In the genomic region with DNA sequence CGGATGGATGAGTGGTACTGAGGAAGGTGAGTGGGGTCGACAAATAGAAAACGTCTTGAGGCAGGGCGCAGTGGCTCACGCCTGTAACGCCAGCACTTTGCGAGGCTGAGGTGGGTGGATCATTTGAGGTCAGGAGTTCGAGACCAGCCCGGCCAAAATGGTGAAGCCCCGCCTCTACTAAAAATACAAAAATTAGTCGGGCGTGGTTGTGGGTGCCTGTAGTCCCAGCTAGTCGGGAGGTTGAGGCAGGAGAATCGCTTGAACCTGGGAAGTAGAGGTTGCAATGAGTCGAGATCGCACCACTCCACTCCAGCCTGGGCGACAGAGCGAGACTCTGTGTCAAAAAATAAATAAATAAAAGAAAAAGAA, we compare ENCODE assay signal across 7 cellular contexts. TPM values are rescaled to one million over a fixed set of nuclear protein-coding genes. Genes with fewer than 3 reads are reported as not detected.
DNase-seq lines count a peak whose midpoint lies in the region; TF ChIP-seq lines count a peak whose summit lies in the region.
"Not testable (repeated sequence)": the region's sequence is repeated elsewhere in the genome, so short reads cannot be mapped to it uniquely, and the experiment has no call there.

No MANE protein-coding gene starts in this region.

- not testable (repeated sequence) for H2AFZ ChIP-seq in PC-9

- H4K20me1 ChIP-seq in PC-9 (ENCODE audit: insufficient read depth), result peaks cover 12% of the 10 kb centered on the region

- H3K4me1 ChIP-seq in PC-9 (replicated peaks; ENCODE audit: insufficient read depth), result peaks cover 22% of the 10 kb centered on the region; the same call in 1 of the 2 replicates
- H3K4me1 ChIP-seq in breast epithelium, result peaks cover 3 to 13% of the 10 kb centered on the region in 2 donors
- H3K4me1 ChIP-seq in left ventricle myocardium inferior, result peaks cover 64% of the 10 kb centered on the region
- H3K4me1 ChIP-seq in muscle layer of duodenum (ENCODE audit: control insufficient read depth in 1 of 2, insufficient read depth in 2 of 2, low read length in 2 of 2), result peaks cover 6 to 48% of the 10 kb centered on the region in 2 donors
- peaks cover 41 to 62% (median 52%) of the 10 kb centered on the region in 3 donors for H3K4me1 ChIP-seq in skeletal muscle tissue (ENCODE audit: control insufficient read depth in 3 of 3, insufficient read depth in 3 of 3, low read length in 3 of 3)

- not testable (repeated sequence) for H3K36me3 ChIP-seq in PC-9 (ENCODE audit: low read depth); breast epithelium; left ventricle myocardium inferior; muscle layer of duodenum (ENCODE audit: control insufficient read depth in 1 of 2, insufficient read depth in 2 of 2, low read length in 2 of 2); skeletal muscle tissue (ENCODE audit: control insufficient read depth in 3 of 3, insufficient read depth in 3 of 3, low read length in 3 of 3)

- not testable (repeated sequence) for H3K79me2 ChIP-seq in PC-9 (ENCODE audit: low read depth)

- H3K9me3 ChIP-seq in PC-9 (ENCODE audit: insufficient read depth, low read depth); breast epithelium; left ventricle myocardium inferior (replicated peaks); muscle layer of duodenum (ENCODE audit: control insufficient read depth in 1 of 2, low read length in 2 of 2); skeletal muscle tissue (ENCODE audit: control insufficient read depth in 3 of 3, low read length in 3 of 3): not testable (repeated sequence)

- peak overlapping the region; percentile 46; the same call in 1 of the 2 replicates for H3K4me2 ChIP-seq in PC-9

- H3F3A ChIP-seq in PC-9 (ENCODE audit: insufficient read depth, low read depth), result peaks cover 29% of the 10 kb centered on the region

- not testable (repeated sequence) for TF ChIP-seq POLR2A in breast epithelium (IDR thresholded peaks at IDR 0.05)

- POLR2A ChIA-PET in PC-9 (lab: Charles Lee; ENCODE audit: unreplicated experiment), result interaction anchor here (0.9 kb wide), 1 partner anchor 115 kb away, joined by 14 read pairs; no protein-coding TSS in a partner anchor

- not testable (repeated sequence) for H3K27ac ChIP-seq in PC-9; muscle layer of duodenum (ENCODE audit: low read length)
- H3K27ac ChIP-seq in breast epithelium (peak overlapping the region; percentile 71 to 76), left ventricle myocardium inferior (replicated peaks) (peak overlapping the region; percentile 78), skeletal muscle tissue (ENCODE audit: low read depth, low read length) (peak overlapping the region; percentile 83)

- intact Hi-C loops in PC-9 (cut with micrococcal nuclease; ENCODE audit: unreplicated experiment); breast epithelium (cut with DNase I; ENCODE audit: low total_unique reads); left ventricle myocardium inferior (cut with micrococcal nuclease): not testable (repeated sequence)

- peak overlapping the region; percentile 68 for H3K4me3 ChIP-seq in GM12865 (ENCODE audit: low read depth, low read length)
- H3K4me3 ChIP-seq in PC-9, result not testable (repeated sequence)
- peak overlapping the region in 2 of 3 donors; percentile 47 to 66 for H3K4me3 ChIP-seq in breast epithelium
- peak overlapping the region; percentile 69 for H3K4me3 ChIP-seq in left ventricle myocardium inferior
- H3K4me3 ChIP-seq in muscle layer of duodenum (ENCODE audit: low read depth in 1 of 2, low read length in 2 of 2), result peak overlapping the region; percentile 42 to 50
- peak overlapping the region; percentile 67 to 76 (median 69) for H3K4me3 ChIP-seq in skeletal muscle tissue (ENCODE audit: low read length in 3 of 3)

- H3K27me3 ChIP-seq in PC-9 (ENCODE audit: insufficient read depth, low read depth), result not testable (repeated sequence)
- H3K27me3 ChIP-seq in breast epithelium (peaks cover 3 to 28% of the 10 kb centered on the region in 2 donors), left ventricle myocardium inferior (ENCODE audit: low read depth) (peaks cover 89% of the 10 kb centered on the region), muscle layer of duodenum (ENCODE audit: low read depth, low read length) (peaks cover 42% of the 10 kb centered on the region), skeletal muscle tissue (ENCODE audit: control insufficient read depth in 3 of 3, insufficient read depth in 3 of 3, low read length in 3 of 3) (peaks cover 14 to 36% (median 32%) of the 10 kb centered on the region in 3 donors)

- not testable (repeated sequence) for TF ChIP-seq CTCF in GM12865 (IDR thresholded peaks at IDR 0.05; ENCODE audit: insufficient read depth, low read depth, low read length, missing control alignments); PC-9 (conservative IDR thresholded peaks at IDR 0.05); breast epithelium (IDR thresholded peaks at IDR 0.05); left ventricle myocardium inferior (IDR thresholded peaks at IDR 0.05; ENCODE audit: borderline replicate concordance)

- CTCF ChIA-PET in PC-9 (lab: Charles Lee), result not testable (repeated sequence)

- not testable (repeated sequence) for BruUV-seq in PC-9 (replicated peaks; lab: Mats Ljungman, UMichigan)

- not testable (repeated sequence) for DNase-seq in GM12865 (ENCODE audit: low read depth); PC-9; breast epithelium (ENCODE audit: low spot score in 2 of 2); left ventricle myocardium inferior
- DNase-seq in activated CD8-positive, alpha-beta memory T cell treated with anti-CD3 and anti-CD28 coated beads, Interleukin-2, amount 50 U/mL, for 48 hours, result peak; percentile 70

- H3K9me2 ChIP-seq in PC-9 (ENCODE audit: insufficient read depth), result not testable (repeated sequence)

- H3K9ac ChIP-seq in skeletal muscle tissue (ENCODE audit: low read depth in 1 of 3, low read length in 3 of 3), result peak overlapping the region; percentile 54 to 74 (median 64)

RNA-seq across cellular contexts. Expression of a gene that starts 0.7 kb away (rescaled TPM):
- total RNA-seq in PC-9 (2021) (9.0 and 9.4 TPM in 2 replicates), breast epithelium (1 to 10 TPM in 2 of 3 donors, under 1 TPM in 1; 0.32 to 3.7 (median 1.6) TPM), left ventricle myocardium inferior (2.6 TPM), skeletal muscle tissue (under 0.01 TPM)

RNA-seq across cellular contexts. Expression of a gene that starts 35.5 kb away (rescaled TPM):
- 1.7 and 1.8 TPM in 2 replicates for total RNA-seq in PC-9 (2021)
- 1 to 10 TPM in 2 of 3 donors, under 1 TPM in 1; 0.80 to 1.8 (median 1.6) TPM for total RNA-seq in breast epithelium
- total RNA-seq in left ventricle myocardium inferior, result 0.05 TPM
- total RNA-seq in skeletal muscle tissue, result not detected

RNA-seq across cellular contexts. Expression of a gene that starts 46.3 kb away (rescaled TPM):
- total RNA-seq in PC-9 (2021), result 77.5 and 81.7 TPM in 2 replicates
- 100 to 1,000 TPM in 1 of 3 donors, 10 to 100 TPM in 2; 71.0 to 105 (median 87.5) TPM for total RNA-seq in breast epithelium
- total RNA-seq in left ventricle myocardium inferior, result 71.6 TPM
- total RNA-seq in skeletal muscle tissue, result 32.9 TPM

RNA-seq across cellular contexts. Expression of a gene that starts 54.2 kb away (rescaled TPM):
- total RNA-seq in PC-9 (2021) (91.2 and 101 TPM in 2 replicates), breast epithelium (10 to 100 TPM; 13.8 to 17.3 (median 16.0) TPM), left ventricle myocardium inferior (10.8 TPM), skeletal muscle tissue (19.8 TPM)
